ENCODE assay signal across 1 cellular context in the genomic region with DNA sequence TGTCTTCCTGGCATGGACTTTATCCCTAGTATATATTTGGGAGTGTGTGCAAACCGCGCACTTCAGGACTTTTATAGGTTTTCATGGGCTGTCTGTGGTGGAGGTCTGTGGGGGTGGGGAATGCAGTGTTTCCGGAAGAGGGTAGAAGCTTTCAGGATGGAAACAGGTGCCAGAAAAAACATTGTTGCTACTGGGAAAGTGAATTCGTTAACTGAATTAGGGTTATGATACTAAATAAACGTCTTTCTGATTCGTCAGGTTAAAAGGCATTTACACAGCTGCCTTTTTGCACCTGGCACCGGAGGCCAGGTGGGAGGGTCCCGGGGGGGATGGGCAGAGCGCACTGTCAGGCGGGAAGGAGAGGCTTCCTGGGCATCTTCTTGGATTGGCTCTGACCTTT.
TF ChIP-seq lines count a peak whose summit lies in the region.

No MANE protein-coding gene starts in this region.

TF ChIP-seq in HEK293, 187 proteins besides CTCF, POLR2A, EP300 and RAD21 (continued from another document):
- TF ChIP-seq ZNF155 (tag by site-specific recombination; IDR thresholded peaks at IDR 0.05) (no peak), ZNF677 (tag by site-specific recombination; IDR thresholded peaks at IDR 0.05) (no peak), ZIC2 (tag by site-specific recombination; IDR thresholded peaks at IDR 0.05) (no peak), ZNF362 (tag by site-specific recombination; IDR thresholded peaks at IDR 0.05) (no peak), ZFP37 (tag by site-specific recombination; IDR thresholded peaks at IDR 0.05) (no peak), ATF2 (tag by site-specific recombination; IDR thresholded peaks at IDR 0.05; ENCODE audit: low read depth) (no peak), PRDM4 (tag by site-specific recombination; IDR thresholded peaks at IDR 0.05) (no peak), ZEB2 (tag by site-specific recombination; IDR thresholded peaks at IDR 0.05) (no peak), ZNF211 (tag by site-specific recombination; IDR thresholded peaks at IDR 0.05; ENCODE audit: low read depth) (no peak), ZBTB1 (tag by site-specific recombination; IDR thresholded peaks at IDR 0.05) (no peak), GLIS1 (tag by site-specific recombination; IDR thresholded peaks at IDR 0.05) (peak; percentile 47), ZFP69B (tag by site-specific recombination; IDR thresholded peaks at IDR 0.05) (no peak), ZNF184 (tag by site-specific recombination; IDR thresholded peaks at IDR 0.05) (no peak), ZNF391 (tag by site-specific recombination; IDR thresholded peaks at IDR 0.05; ENCODE audit: borderline replicate concordance, low read depth) (no peak), ZNF777 (tag by site-specific recombination; IDR thresholded peaks at IDR 0.05; ENCODE audit: borderline replicate concordance) (no peak), PBX3 (CRISPR knock-in tag; IDR thresholded peaks at IDR 0.05) (no peak), GLI2 (tag by site-specific recombination; IDR thresholded peaks at IDR 0.05; ENCODE audit: borderline replicate concordance, low read depth) (no peak), GLI4 (tag by site-specific recombination; IDR thresholded peaks at IDR 0.05) (no peak), OSR2 (tag by site-specific recombination; IDR thresholded peaks at IDR 0.05) (peak; percentile 17; the same call in 1 of the 2 replicates), ZBTB7A (tag by site-specific recombination; IDR thresholded peaks at IDR 0.05; ENCODE audit: low read depth) (no peak), ZNF629 (tag by site-specific recombination; IDR thresholded peaks at IDR 0.05) (no peak), ZNF548 (tag by site-specific recombination; IDR thresholded peaks at IDR 0.05) (no peak), ZNF529 (tag by site-specific recombination; IDR thresholded peaks at IDR 0.05; ENCODE audit: insufficient replicate concordance) (no peak), SCRT2 (tag by site-specific recombination; IDR thresholded peaks at IDR 0.05) (peak; percentile 86), ZBTB20 (tag by site-specific recombination; IDR thresholded peaks at IDR 0.05) (0 out of 2 replicates have a peak, but pooled peaks have one; percentile 4), ZNF585B (tag by site-specific recombination; IDR thresholded peaks at IDR 0.05) (no peak), ZNF639 (tag by site-specific recombination; IDR thresholded peaks at IDR 0.05) (no peak), ZFHX2 (tag by site-specific recombination; conservative IDR thresholded peaks at IDR 0.05) (no peak), SP7 (tag by site-specific recombination; IDR thresholded peaks at IDR 0.05) (no peak), ZNF2 (tag by site-specific recombination; IDR thresholded peaks at IDR 0.05) (no peak), ZNF114 (tag by site-specific recombination; IDR thresholded peaks at IDR 0.05) (no peak), ZNF658 (tag by site-specific recombination; IDR thresholded peaks at IDR 0.05) (no peak), GLIS2 (tag by site-specific recombination; IDR thresholded peaks at IDR 0.05) (no peak), HOXA7 (CRISPR knock-in tag; IDR thresholded peaks at IDR 0.05; ENCODE audit: borderline replicate concordance) (no peak), GFI1B (tag by site-specific recombination; IDR thresholded peaks at IDR 0.05) (no peak), ZNF785 (tag by site-specific recombination; IDR thresholded peaks at IDR 0.05) (no peak), ZNF555 (tag by site-specific recombination; conservative IDR thresholded peaks at IDR 0.05) (no peak), KLF16 (tag by site-specific recombination; IDR thresholded peaks at IDR 0.05) (0 out of 2 replicates have a peak, but pooled peaks have one; percentile 23), FEZF1 (tag by site-specific recombination; IDR thresholded peaks at IDR 0.05) (peak; percentile 16; the same call in 1 of the 2 replicates), ZNF366 (tag by site-specific recombination; conservative IDR thresholded peaks at IDR 0.05) (no peak), KLF8 (tag by site-specific recombination; IDR thresholded peaks at IDR 0.05) (no peak), ZNF404 (tag by site-specific recombination; IDR thresholded peaks at IDR 0.05) (no peak), EGR2 (tag by site-specific recombination; IDR thresholded peaks at IDR 0.05; ENCODE audit: low read depth) (no peak)
- TF ChIP-seq, protein P1, sequence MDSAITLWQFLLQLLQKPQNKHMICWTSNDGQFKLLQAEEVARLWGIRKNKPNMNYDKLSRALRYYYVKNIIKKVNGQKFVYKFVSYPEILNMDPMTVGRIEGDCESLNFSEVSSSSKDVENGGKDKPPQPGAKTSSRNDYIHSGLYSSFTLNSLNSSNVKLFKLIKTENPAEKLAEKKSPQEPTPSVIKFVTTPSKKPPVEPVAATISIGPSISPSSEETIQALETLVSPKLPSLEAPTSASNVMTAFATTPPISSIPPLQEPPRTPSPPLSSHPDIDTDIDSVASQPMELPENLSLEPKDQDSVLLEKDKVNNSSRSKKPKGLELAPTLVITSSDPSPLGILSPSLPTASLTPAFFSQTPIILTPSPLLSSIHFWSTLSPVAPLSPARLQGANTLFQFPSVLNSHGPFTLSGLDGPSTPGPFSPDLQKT (IDR thresholded peaks at IDR 0.05; ENCODE audit: borderline replicate concordance, low read depth, low read length) = no peak
- TF ChIP-seq, protein P2, sequence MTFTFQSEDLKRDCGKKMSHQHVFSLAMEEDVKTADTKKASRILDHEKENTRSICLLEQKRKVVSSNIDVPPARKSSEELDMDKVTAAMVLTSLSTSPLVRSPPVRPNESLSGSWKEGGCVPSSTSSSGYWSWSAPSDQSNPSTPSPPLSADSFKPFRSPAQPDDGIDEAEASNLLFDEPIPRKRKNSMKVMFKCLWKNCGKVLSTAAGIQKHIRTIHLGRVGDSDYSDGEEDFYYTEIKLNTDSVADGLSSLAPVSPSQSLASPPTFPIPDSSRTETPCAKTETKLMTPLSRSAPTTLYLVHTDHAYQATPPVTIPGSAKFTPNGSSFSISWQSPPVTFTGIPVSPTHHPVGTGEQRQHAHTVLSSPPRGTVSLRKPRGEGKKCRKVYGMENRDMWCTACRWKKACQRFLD (tag by site-specific recombination; IDR thresholded peaks at IDR 0.05) = no peak
- TF ChIP-seq, protein P3, sequence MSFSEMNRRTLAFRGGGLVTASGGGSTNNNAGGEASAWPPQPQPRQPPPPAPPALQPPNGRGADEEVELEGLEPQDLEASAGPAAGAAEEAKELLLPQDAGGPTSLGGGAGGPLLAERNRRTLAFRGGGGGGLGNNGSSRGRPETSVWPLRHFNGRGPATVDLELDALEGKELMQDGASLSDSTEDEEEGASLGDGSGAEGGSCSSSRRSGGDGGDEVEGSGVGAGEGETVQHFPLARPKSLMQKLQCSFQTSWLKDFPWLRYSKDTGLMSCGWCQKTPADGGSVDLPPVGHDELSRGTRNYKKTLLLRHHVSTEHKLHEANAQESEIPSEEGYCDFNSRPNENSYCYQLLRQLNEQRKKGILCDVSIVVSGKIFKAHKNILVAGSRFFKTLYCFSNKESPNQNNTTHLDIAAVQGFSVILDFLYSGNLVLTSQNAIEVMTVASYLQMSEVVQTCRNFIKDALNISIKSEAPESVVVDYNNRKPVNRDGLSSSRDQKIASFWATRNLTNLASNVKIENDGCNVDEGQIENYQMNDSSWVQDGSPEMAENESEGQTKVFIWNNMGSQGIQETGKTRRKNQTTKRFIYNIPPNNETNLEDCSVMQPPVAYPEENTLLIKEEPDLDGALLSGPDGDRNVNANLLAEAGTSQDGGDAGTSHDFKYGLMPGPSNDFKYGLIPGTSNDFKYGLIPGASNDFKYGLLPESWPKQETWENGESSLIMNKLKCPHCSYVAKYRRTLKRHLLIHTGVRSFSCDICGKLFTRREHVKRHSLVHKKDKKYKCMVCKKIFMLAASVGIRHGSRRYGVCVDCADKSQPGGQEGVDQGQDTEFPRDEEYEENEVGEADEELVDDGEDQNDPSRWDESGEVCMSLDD (tag by site-specific recombination; IDR thresholded peaks at IDR 0.05) = no peak
- TF ChIP-seq, protein P4, sequence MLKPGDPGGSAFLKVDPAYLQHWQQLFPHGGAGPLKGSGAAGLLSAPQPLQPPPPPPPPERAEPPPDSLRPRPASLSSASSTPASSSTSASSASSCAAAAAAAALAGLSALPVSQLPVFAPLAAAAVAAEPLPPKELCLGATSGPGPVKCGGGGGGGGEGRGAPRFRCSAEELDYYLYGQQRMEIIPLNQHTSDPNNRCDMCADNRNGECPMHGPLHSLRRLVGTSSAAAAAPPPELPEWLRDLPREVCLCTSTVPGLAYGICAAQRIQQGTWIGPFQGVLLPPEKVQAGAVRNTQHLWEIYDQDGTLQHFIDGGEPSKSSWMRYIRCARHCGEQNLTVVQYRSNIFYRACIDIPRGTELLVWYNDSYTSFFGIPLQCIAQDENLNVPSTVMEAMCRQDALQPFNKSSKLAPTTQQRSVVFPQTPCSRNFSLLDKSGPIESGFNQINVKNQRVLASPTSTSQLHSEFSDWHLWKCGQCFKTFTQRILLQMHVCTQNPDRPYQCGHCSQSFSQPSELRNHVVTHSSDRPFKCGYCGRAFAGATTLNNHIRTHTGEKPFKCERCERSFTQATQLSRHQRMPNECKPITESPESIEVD (tag by site-specific recombination; IDR thresholded peaks at IDR 0.05) = peak; percentile 42; the same call in 1 of the 2 replicates
